ENCODE assay signal across 9 cellular contexts in genomic region chr2:219388127-219388844, GRCh38. TPM values are rescaled to one million over a fixed set of nuclear protein-coding genes. Genes with fewer than 3 reads are reported as not detected.
DNase-seq lines count a peak whose midpoint lies in the region; ATAC-seq and TF ChIP-seq lines count a peak whose summit lies in the region.
"Had no signal": no experiment of that assay in that cellular context is flagged by ENCODE, and none has a peak within 500 bp of the region (broad histone marks: within the 10 kb centered on the region; RNA-seq: fewer than 3 reads in every experiment).

No MANE protein-coding gene starts in this region.

- intact Hi-C loops in CD4-positive, alpha-beta T cell (cut with DNase I, micrococcal nuclease) = loop anchor here (2.0 to 10.0 kb wide), 10 partner anchors 54 to 821 kb away; partner anchors contain the start of genes BCS1L (in 1 of the 2), CHPF (in 1 of the 2), CNOT9 (in 1 of the 2) and DNAJB2 (in 1 of the 2)
- intact Hi-C loops in activated CD4-positive, alpha-beta memory T cell treated with anti-CD3 and anti-CD28 coated beads for 36 hours (cut with micrococcal nuclease) = loop anchor here (1.0 to 5.0 kb wide), 11 partner anchors 110 to 981 kb away; partner anchors contain the start of genes ANKZF1, ATG9A, CHPF and GMPPA
- intact Hi-C loops in dorsolateral prefrontal cortex (cut with DNase I) = loop anchor here (1.0 to 10.0 kb wide), 6 partner anchors 91 to 223 kb away; partner anchors contain the start of genes CHPF (in 1 of the 2), CNPPD1 (in 1 of the 2), DNAJB2 (in 1 of the 2) and GLB1L (in 1 of the 2)
- intact Hi-C loops in lower lobe of right lung (cut with DNase I) = no loop called here

- H3K36me3 ChIP-seq in lower lobe of right lung = peaks cover 34% of the 10 kb centered on the region

- peaks cover 22% of the 10 kb centered on the region for H3K4me1 Mint-ChIP-seq in CD4-positive, alpha-beta T cell (ENCODE audit: low read depth)
- H3K4me1 Mint-ChIP-seq in activated CD4-positive, alpha-beta memory T cell treated with anti-CD3 and anti-CD28 coated beads for 36 hours (ENCODE audit: low read depth) = peaks cover 16% of the 10 kb centered on the region

- peaks cover 38% of the 10 kb centered on the region for H3K36me3 Mint-ChIP-seq in CD4-positive, alpha-beta T cell (ENCODE audit: low read depth)
- peaks cover 23% of the 10 kb centered on the region for H3K36me3 Mint-ChIP-seq in activated CD4-positive, alpha-beta memory T cell treated with anti-CD3 and anti-CD28 coated beads for 36 hours

- H3K27ac Mint-ChIP-seq in CD4-positive, alpha-beta T cell = peak overlapping the region; percentile 95
- H3K27ac Mint-ChIP-seq in activated CD4-positive, alpha-beta memory T cell treated with anti-CD3 and anti-CD28 coated beads for 36 hours = peak overlapping the region; percentile 66

- POLR2A ChIA-PET in CD4-positive, alpha-beta T cell (lab: Charles Lee) = interaction anchor here (0.7 to 4.3 kb wide), 32 partner anchors 9 to 1118 kb away, joined by 3 to 24 read pairs (median 5); partner anchors contain the start of genes AAMP, ANKZF1, ATG9A and BCS1L
- POLR2A ChIA-PET in activated CD4-positive, alpha-beta memory T cell treated with anti-CD3 and anti-CD28 coated beads for 36 hours (lab: Charles Lee) = interaction anchor here (0.8 to 1.9 kb wide), 10 partner anchors 9 to 491 kb away, joined by 3 to 6 read pairs (median 4); partner anchors contain the start of genes CHPF, CNPPD1, DNAJB2 and GMPPA

- H3K27me3 ChIP-seq in CD4-positive, alpha-beta T cell (ENCODE audit: control insufficient read depth, insufficient read depth, low read length) = no peaks in the 10 kb centered on the region
- no peaks in the 10 kb centered on the region for H3K27me3 ChIP-seq in dorsolateral prefrontal cortex
- no peaks in the 10 kb centered on the region for H3K27me3 ChIP-seq in lower lobe of right lung (ENCODE audit: low read depth)

- H3K4me3 ChIP-seq in dorsolateral prefrontal cortex (peak overlapping the region in 58 of 59 donors; percentile 24 to 98 (median 86)), lower lobe of right lung (peak overlapping the region; percentile 89)

- CTCF ChIA-PET in CD4-positive, alpha-beta T cell (lab: Charles Lee) = interaction anchor here (0.6 to 2.8 kb wide), 25 partner anchors 14 to 730 kb away, joined by 3 to 22 read pairs (median 4); partner anchors contain the start of genes CHPF, DNAJB2, STK11IP and TMEM198
- CTCF ChIA-PET in activated CD4-positive, alpha-beta memory T cell treated with anti-CD3 and anti-CD28 coated beads for 36 hours (lab: Charles Lee) = interaction anchor here (0.7 to 3.0 kb wide), 18 partner anchors 14 to 232 kb away, joined by 3 to 18 read pairs (median 4); partner anchors contain the start of genes DNAJB2, GMPPA, TUBA4B and ZFAND2B

- no peaks in the 10 kb centered on the region for H3K9me3 ChIP-seq in CD4-positive, alpha-beta T cell (ENCODE audit: control insufficient read depth, low read length)
- H3K9me3 ChIP-seq in lower lobe of right lung = no peaks in the 10 kb centered on the region

- TF ChIP-seq CTCF in CD4-positive, alpha-beta T cell (IDR thresholded peaks at IDR 0.05) = peak; percentile 65
- TF ChIP-seq CTCF in dorsolateral prefrontal cortex (IDR thresholded peaks at IDR 0.05 in 54 of 56, conservative IDR thresholded peaks at IDR 0.05 in 2 of 56; ENCODE audit: low read depth in 1 of 56, partially characterized antibody in 56 of 56) = peak; percentile 24 to 80 (median 68)
- TF ChIP-seq CTCF in lower lobe of right lung (IDR thresholded peaks at IDR 0.05) = peak; percentile 71

- peak overlapping the region; percentile 83 for H3K4me3 Mint-ChIP-seq in CD4-positive, alpha-beta T cell
- H3K4me3 Mint-ChIP-seq in activated CD4-positive, alpha-beta memory T cell treated with anti-CD3 and anti-CD28 coated beads for 36 hours = peak overlapping the region; percentile 69

- DNase-seq in CD4-positive, alpha-beta T cell = peak; percentile 98 to 99 (median 99)
- DNase-seq in NCI-H82 (lab: John Stamatoyannopoulos, UW) (peak; percentile 98), dorsolateral prefrontal cortex (peak; percentile 93 to 99 (median 97)), lower lobe of right lung (peak; percentile 99)
- DNase-seq in activated CD4-positive, alpha-beta memory T cell treated with anti-CD3 and anti-CD28 coated beads for 36 hours = peak; percentile 99
- peak; percentile 99 for DNase-seq in stimulated activated CD4-positive, alpha-beta T cell treated with anti-CD3 and anti-CD28 coated beads, Interleukin-4, amount 100 ng/mL, for 48 hours (ENCODE audit: low read depth in 2 of 2)

- H3K27me3 Mint-ChIP-seq in CD4-positive, alpha-beta T cell = no peaks in the 10 kb centered on the region
- H3K27me3 Mint-ChIP-seq in activated CD4-positive, alpha-beta memory T cell treated with anti-CD3 and anti-CD28 coated beads for 36 hours = no peaks in the 10 kb centered on the region

- H3K27ac ChIP-seq in CD4-positive, alpha-beta T cell (ENCODE audit: low read depth, low read length) = peak overlapping the region; percentile 64
- H3K27ac ChIP-seq in dorsolateral prefrontal cortex (peak overlapping the region in 58 of 59 donors; percentile 6 to 92 (median 81)), lower lobe of right lung (peak overlapping the region; percentile 94)

- peak; percentile 78 for ATAC-seq in CD4-positive, alpha-beta T cell (ENCODE audit: poor library complexity)
- ATAC-seq in GM19455 (IDR thresholded peaks at IDR 0.05; ENCODE audit: unreplicated experiment) (peak; percentile 78), HG03575 (IDR thresholded peaks at IDR 0.05; ENCODE audit: extremely low read depth, insufficient number of reproducible peaks, low FRiP score, unreplicated experiment) (peak; percentile 29), lower lobe of right lung (peak; percentile 92 to 93)

- no peaks in the 10 kb centered on the region for H3K9me3 Mint-ChIP-seq in CD4-positive, alpha-beta T cell
- H3K9me3 Mint-ChIP-seq in activated CD4-positive, alpha-beta memory T cell treated with anti-CD3 and anti-CD28 coated beads for 36 hours = no peaks in the 10 kb centered on the region

- H3K4me1 ChIP-seq in lower lobe of right lung = peaks cover 32% of the 10 kb centered on the region

RNA-seq across cellular contexts. Expression of gene DNPEP, which starts 0.6 kb away (rescaled TPM):
- total RNA-seq in CD4-positive, alpha-beta T cell = 10 to 100 TPM; 99.0 to 99.9 TPM
- 10 to 100 TPM; 71.6 to 74.2 TPM for total RNA-seq in activated CD4-positive, alpha-beta memory T cell treated with anti-CD3 and anti-CD28 coated beads for 36 hours
- total RNA-seq in dorsolateral prefrontal cortex (10 to 100 TPM; 22.8 to 48.2 (median 32.1) TPM), lower lobe of right lung (79.5 TPM)

RNA-seq across cellular contexts. Expression of gene DES, which starts 29.9 kb away (rescaled TPM):
- not detected for total RNA-seq in CD4-positive, alpha-beta T cell
- total RNA-seq in activated CD4-positive, alpha-beta memory T cell treated with anti-CD3 and anti-CD28 coated beads for 36 hours = not detected
- 100 to 1,000 TPM in 3 of 120 experiments, 10 to 100 TPM in 27, 1 to 10 TPM in 72, under 1 TPM in 18; 0.25 to 282 (median 3.2) TPM for total RNA-seq in dorsolateral prefrontal cortex
- 64.5 TPM for total RNA-seq in lower lobe of right lung

RNA-seq across cellular contexts. Expression of gene SPEG, which starts 46.4 kb away (rescaled TPM):
- total RNA-seq in CD4-positive, alpha-beta T cell = 10 to 100 TPM; 15.3 to 17.7 TPM
- total RNA-seq in activated CD4-positive, alpha-beta memory T cell treated with anti-CD3 and anti-CD28 coated beads for 36 hours = 1 to 10 TPM; 1.1 to 1.7 TPM
- total RNA-seq in dorsolateral prefrontal cortex = 100 to 1,000 TPM in 2 of 120 experiments, 10 to 100 TPM in 118; 32.9 to 106 (median 65.5) TPM
- total RNA-seq in lower lobe of right lung = 6.5 TPM

RNA-seq across cellular contexts. Expression of gene RESP18, which starts 55.7 kb away (rescaled TPM):
- total RNA-seq in CD4-positive, alpha-beta T cell = not detected
- total RNA-seq in activated CD4-positive, alpha-beta memory T cell treated with anti-CD3 and anti-CD28 coated beads for 36 hours = not detected
- total RNA-seq in dorsolateral prefrontal cortex (1 to 10 TPM in 88 of 120 experiments, under 1 TPM in 12, not detected in 20; 0.72 to 5.7 (median 1.9) TPM), lower lobe of right lung (not detected)
- total RNA-seq: subcutaneous adipose tissue had no signal

Comparison
In these comparisons a context has a peak if more than half of its experiments do, and no peak if none do; other contexts are left out.
1. Peak in every context shown above with its lines: DNase-seq, ATAC-seq, H3K4me3 ChIP-seq and H3K27ac ChIP-seq.
2. ATAC-seq: peak in every context shown above with its lines; median percentile 92 in lower lobe of right lung; 78 in CD4-positive, alpha-beta T cell; 78 in GM19455; 29 in HG03575.